In the genomic region with DNA sequence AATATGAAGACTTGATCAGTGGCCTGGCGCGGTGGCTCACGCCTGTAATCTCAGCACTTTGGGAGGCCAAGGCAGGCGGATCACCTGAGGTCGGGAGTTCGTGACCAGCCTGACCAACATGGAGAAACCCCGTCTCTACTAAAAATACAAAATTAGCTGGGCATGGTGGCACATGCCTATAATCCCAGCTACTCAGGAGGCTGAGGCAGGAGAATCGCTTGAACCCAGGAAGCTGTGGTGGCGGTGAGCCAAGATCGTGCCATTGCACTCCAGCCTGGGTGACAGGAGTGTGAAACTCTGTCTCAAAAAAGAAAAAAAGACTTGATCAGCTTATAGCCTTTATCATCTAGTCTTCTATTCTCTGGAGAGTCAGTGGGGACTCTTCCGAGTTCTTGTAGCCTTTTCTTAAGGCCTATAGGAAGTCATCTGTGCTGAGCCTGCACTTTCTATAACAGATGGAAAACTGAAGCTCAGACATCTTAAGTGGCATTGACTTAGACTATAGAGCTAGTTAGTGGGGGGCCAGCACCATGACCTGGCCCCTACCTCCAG, we compare ENCODE assay signal across 7 cellular contexts. TPM values are rescaled to one million over a fixed set of nuclear protein-coding genes. Genes with fewer than 3 reads are reported as not detected.
A peak's percentile ranks its signal among the peaks of the same experiment; 100 is the strongest.
DNase-seq lines count a peak whose midpoint lies in the region; ATAC-seq lines count a peak whose summit lies in the region.
"Not testable (repeated sequence)": the region's sequence is repeated elsewhere in the genome, so short reads cannot be mapped to it uniquely, and the experiment has no call there.

No MANE protein-coding gene starts in this region.

- not testable (repeated sequence) for H3K27me3 Mint-ChIP-seq in IgD-negative memory B cell; T-helper 2 cell treated with Interferon-gamma antibody and Interleukin-4, amounts not matched to agents 5 μg/mL and 100 μg/mL, for 36 hours (ENCODE audit: low read depth); activated naive CD4-positive, alpha-beta T cell treated with anti-CD3 and anti-CD28 coated beads, Interleukin-2, amount 10 ng/mL, durations not matched to agents 7 days and 5 days
- peaks cover 18 to 43% (median 32%) of the 10 kb centered on the region in 3 donors for H3K27me3 Mint-ChIP-seq in immature natural killer cell (ENCODE audit: low read depth in 3 of 3)

- CTCF ChIA-PET in activated naive CD4-positive, alpha-beta T cell treated with anti-CD3 and anti-CD28 coated beads, Interleukin-2, amount 10 ng/mL, durations not matched to agents 7 days and 5 days (lab: Charles Lee), result interaction anchor here (0.8 to 22.9 kb wide), 5 partner anchors 16 to 160 kb away, joined by 3 to 488 read pairs (median 4); no protein-coding TSS in a partner anchor

- H3K4me3 ChIP-seq in skeletal muscle tissue (ENCODE audit: low read length in 3 of 3), result not testable (repeated sequence)

- not testable (repeated sequence) for H3K9me3 Mint-ChIP-seq in IgD-negative memory B cell; T-helper 2 cell treated with Interferon-gamma antibody and Interleukin-4, amounts not matched to agents 5 μg/mL and 100 μg/mL, for 36 hours; activated naive CD4-positive, alpha-beta T cell treated with anti-CD3 and anti-CD28 coated beads, Interleukin-2, amount 10 ng/mL, durations not matched to agents 7 days and 5 days; immature natural killer cell

- H3K9me3 ChIP-seq in skeletal muscle tissue (ENCODE audit: control insufficient read depth in 3 of 3, low read length in 3 of 3), result not testable (repeated sequence)

- peak overlapping the region; percentile 96 to 100 (median 98) for H3K4me3 Mint-ChIP-seq in IgD-negative memory B cell
- H3K4me3 Mint-ChIP-seq in T-helper 2 cell treated with Interferon-gamma antibody and Interleukin-4, amounts not matched to agents 5 μg/mL and 100 μg/mL, for 36 hours, result peak overlapping the region; percentile 95
- peak overlapping the region; percentile 90 for H3K4me3 Mint-ChIP-seq in activated naive CD4-positive, alpha-beta T cell treated with anti-CD3 and anti-CD28 coated beads, Interleukin-2, amount 10 ng/mL, durations not matched to agents 7 days and 5 days
- peak overlapping the region; percentile 89 to 98 (median 97) for H3K4me3 Mint-ChIP-seq in immature natural killer cell

- not testable (repeated sequence) for H3K36me3 Mint-ChIP-seq in IgD-negative memory B cell
- H3K36me3 Mint-ChIP-seq in T-helper 2 cell treated with Interferon-gamma antibody and Interleukin-4, amounts not matched to agents 5 μg/mL and 100 μg/mL, for 36 hours (ENCODE audit: low read depth), result peaks cover 42% of the 10 kb centered on the region
- H3K36me3 Mint-ChIP-seq in activated naive CD4-positive, alpha-beta T cell treated with anti-CD3 and anti-CD28 coated beads, Interleukin-2, amount 10 ng/mL, durations not matched to agents 7 days and 5 days, result peaks cover 41% of the 10 kb centered on the region
- H3K36me3 Mint-ChIP-seq in immature natural killer cell, result peaks cover 3 to 15% (median 4%) of the 10 kb centered on the region in 3 donors

- not testable (repeated sequence) for H3K36me3 ChIP-seq in skeletal muscle tissue (ENCODE audit: control insufficient read depth in 3 of 3, insufficient read depth in 3 of 3, low read length in 3 of 3)

- H3K4me1 ChIP-seq in skeletal muscle tissue (ENCODE audit: control insufficient read depth in 3 of 3, insufficient read depth in 3 of 3, low read length in 3 of 3), result not testable (repeated sequence)

- H3K27ac Mint-ChIP-seq in IgD-negative memory B cell (peak overlapping the region; percentile 86 to 96 (median 93)), immature natural killer cell (peak overlapping the region; percentile 98 to 100 (median 100))
- peak overlapping the region; percentile 99 for H3K27ac Mint-ChIP-seq in T-helper 2 cell treated with Interferon-gamma antibody and Interleukin-4, amounts not matched to agents 5 μg/mL and 100 μg/mL, for 36 hours
- peak overlapping the region; percentile 99 for H3K27ac Mint-ChIP-seq in activated naive CD4-positive, alpha-beta T cell treated with anti-CD3 and anti-CD28 coated beads, Interleukin-2, amount 10 ng/mL, durations not matched to agents 7 days and 5 days

- H3K4me1 Mint-ChIP-seq in IgD-negative memory B cell (peaks cover 29 to 68% (median 41%) of the 10 kb centered on the region in 3 donors), immature natural killer cell (peaks cover 91 to 100% of the 10 kb centered on the region in 2 donors)
- peaks cover 63% of the 10 kb centered on the region for H3K4me1 Mint-ChIP-seq in T-helper 2 cell treated with Interferon-gamma antibody and Interleukin-4, amounts not matched to agents 5 μg/mL and 100 μg/mL, for 36 hours (ENCODE audit: low read depth)
- peaks cover 53% of the 10 kb centered on the region for H3K4me1 Mint-ChIP-seq in activated naive CD4-positive, alpha-beta T cell treated with anti-CD3 and anti-CD28 coated beads, Interleukin-2, amount 10 ng/mL, durations not matched to agents 7 days and 5 days

- not testable (repeated sequence) for DNase-seq in T-helper 2 cell treated with Interferon-gamma antibody and Interleukin-4, amounts not matched to agents 5 μg/mL and 100 μg/mL, for 36 hours (ENCODE audit: low spot score); activated naive CD4-positive, alpha-beta T cell treated with anti-CD3 and anti-CD28 coated beads, Interleukin-2, amount 10 ng/mL, durations not matched to agents 7 days and 5 days
- DNase-seq in immature natural killer cell, result peak in 2 of 3 donors; percentile 42 to 54

- H3K27me3 ChIP-seq in skeletal muscle tissue (ENCODE audit: control insufficient read depth in 3 of 3, insufficient read depth in 3 of 3, low read length in 3 of 3), result not testable (repeated sequence)

- H3K27ac ChIP-seq in skeletal muscle tissue (ENCODE audit: low read depth, low read length), result peak overlapping the region; percentile 32

- ATAC-seq in GM18517 (IDR thresholded peaks at IDR 0.05; ENCODE audit: unreplicated experiment) (peak; percentile 11), HG02678 (IDR thresholded peaks at IDR 0.05; ENCODE audit: unreplicated experiment) (peak; percentile 4)

- H3K9ac ChIP-seq in skeletal muscle tissue (ENCODE audit: low read depth in 1 of 3, low read length in 3 of 3), result not testable (repeated sequence)

RNA-seq across cellular contexts. Expression of a gene that starts 0.5 kb away (rescaled TPM):
- polyA plus RNA-seq in IgD-negative memory B cell (73.3 TPM), immature natural killer cell (100 to 1,000 TPM in 1 of 3 donors, 10 to 100 TPM in 2; 56.8 to 135 (median 76.3) TPM)
- total RNA-seq in skeletal muscle tissue, result 21.9 TPM
